ENCODE assay signal across 1 cellular context in genomic region chr2:127872354-127872753, GRCh38.
TF ChIP-seq lines count a peak whose summit lies in the region.

No MANE protein-coding gene starts in this region.

TF ChIP-seq in GM12878, 131 proteins besides CTCF, POLR2A, EP300 and RAD21:
- TF ChIP-seq BRCA1 (IDR thresholded peaks at IDR 0.05; ENCODE audit: low read depth, low read length) (no peak), SMAD5 (IDR thresholded peaks at IDR 0.05; ENCODE audit: low read depth) (no peak), SREBF1 (IDR thresholded peaks at IDR 0.05; ENCODE audit: low read length) (no peak), MEF2A (IDR thresholded peaks at IDR 0.05; ENCODE audit: insufficient read depth, low read depth, low read length) (no peak), STAT1 (conservative IDR thresholded peaks at IDR 0.05) (no peak)
